8 cellular contexts compared by ENCODE assay signal in genomic region chr2:71157124-71157802, GRCh38. TPM values are rescaled to one million over a fixed set of nuclear protein-coding genes. Genes with fewer than 3 reads are reported as not detected.
A peak's percentile ranks its signal among the peaks of the same experiment; 100 is the strongest.
DNase-seq lines count a peak whose midpoint lies in the region; ATAC-seq, FAIRE-seq and TF ChIP-seq lines count a peak whose summit lies in the region.

No MANE protein-coding gene starts in this region.

- H3K36me3 ChIP-seq in CD8-positive, alpha-beta T cell (ENCODE audit: insufficient read depth, low read length), result no peaks in the 10 kb centered on the region
- H3K36me3 ChIP-seq in pancreas, result no peaks in the 10 kb centered on the region
- H3K36me3 ChIP-seq in tibial nerve, result no peaks in the 10 kb centered on the region

- H3K27me3 Mint-ChIP-seq in CD8-positive, alpha-beta T cell (ENCODE audit: low read depth), result peaks cover 10% of the 10 kb centered on the region
- H3K27me3 Mint-ChIP-seq in H9 (ENCODE audit: low read depth), result peaks cover 4% of the 10 kb centered on the region
- peaks cover 5% of the 10 kb centered on the region for H3K27me3 Mint-ChIP-seq in activated T-helper 2 cell treated with anti-CD3 and anti-CD28 coated beads, Interferon-gamma antibody, Interleukin-2, Interleukin-4, amounts not matched to agents 10 μg/mL and 5 μg/mL and 100 μg/mL, durations not matched to agents 14 hours and 24 hours and 36 hours (ENCODE audit: low read depth)

- H3K27ac Mint-ChIP-seq in CD8-positive, alpha-beta T cell, result no peak overlapping the region
- no peak overlapping the region for H3K27ac Mint-ChIP-seq in H9
- no peak overlapping the region for H3K27ac Mint-ChIP-seq in activated T-helper 2 cell treated with anti-CD3 and anti-CD28 coated beads, Interferon-gamma antibody, Interleukin-2, Interleukin-4, amounts not matched to agents 10 μg/mL and 5 μg/mL and 100 μg/mL, durations not matched to agents 14 hours and 24 hours and 36 hours

- H3K79me2 ChIP-seq in H9 (ENCODE audit: insufficient read depth, low read length), result no peaks in the 10 kb centered on the region

- H3K9me3 Mint-ChIP-seq in CD8-positive, alpha-beta T cell, result no peaks in the 10 kb centered on the region
- H3K9me3 Mint-ChIP-seq in H9, result peaks cover 0 to 2% of the 10 kb centered on the region in 2 experiments; a peak in 1 of 5 replicates
- no peaks in the 10 kb centered on the region for H3K9me3 Mint-ChIP-seq in activated T-helper 2 cell treated with anti-CD3 and anti-CD28 coated beads, Interferon-gamma antibody, Interleukin-2, Interleukin-4, amounts not matched to agents 10 μg/mL and 5 μg/mL and 100 μg/mL, durations not matched to agents 14 hours and 24 hours and 36 hours

- POLR2A ChIA-PET in CD8-positive, alpha-beta T cell (lab: Charles Lee), result no interaction called here

- H3K4me3 Mint-ChIP-seq in CD8-positive, alpha-beta T cell, result no peak overlapping the region
- no peak overlapping the region for H3K4me3 Mint-ChIP-seq in H9
- H3K4me3 Mint-ChIP-seq in activated T-helper 2 cell treated with anti-CD3 and anti-CD28 coated beads, Interferon-gamma antibody, Interleukin-2, Interleukin-4, amounts not matched to agents 10 μg/mL and 5 μg/mL and 100 μg/mL, durations not matched to agents 14 hours and 24 hours and 36 hours (ENCODE audit: low read depth), result no peak overlapping the region

- TF ChIP-seq POLR2A in tibial nerve (IDR thresholded peaks at IDR 0.05), result no peak

- intact Hi-C loops in CD8-positive, alpha-beta T cell (cut with DNase I, micrococcal nuclease), result loop anchor here (1.0 to 5.0 kb wide), 2 partner anchors 125 to 353 kb away; no protein-coding TSS in a partner anchor
- intact Hi-C loops in activated T-helper 2 cell treated with anti-CD3 and anti-CD28 coated beads, Interferon-gamma antibody, Interleukin-2, Interleukin-4, amounts not matched to agents 10 μg/mL and 5 μg/mL and 100 μg/mL, durations not matched to agents 14 hours and 24 hours and 36 hours (cut with micrococcal nuclease), result loop anchor here (5.0 kb wide), 1 partner anchor 355 kb away; no protein-coding TSS in a partner anchor
- intact Hi-C loops in pancreas (cut with DNase I), result loop anchor here in 1 of 3 donors (10.0 kb wide), 1 partner anchor 348 kb away; no protein-coding TSS in a partner anchor

- no peak overlapping the region for H4K91ac ChIP-seq in H9 (ENCODE audit: insufficient read length, low read depth, low read length)

- no CpG with 5 or more reads among the region's 16 CpGs for WGBS in H9 (ENCODE audit: extremely low coverage, insufficient read length, low lambda C conversion rate)
- 11 to 18% methylated on average over 16 of the region's 16 CpGs for WGBS in pancreas, 2 donors
- WGBS in tibial nerve, 2 donors, result 8 to 11% methylated on average over 16 of the region's 16 CpGs

- FAIRE-seq in pancreas (lab: Jason Lieb, UNC), result no peak

- no peaks in the 10 kb centered on the region for H3K27me3 ChIP-seq in CD8-positive, alpha-beta T cell (ENCODE audit: insufficient read depth, low read length)
- H3K27me3 ChIP-seq in H9 (ENCODE audit: insufficient read depth, low read length) (no peaks in the 10 kb centered on the region), pancreas (no peaks in the 10 kb centered on the region), tibial nerve (no peaks in the 10 kb centered on the region)

- peak; percentile 58 for TF ChIP-seq CTCF in CD8-positive, alpha-beta T cell (IDR thresholded peaks at IDR 0.05)
- peak; percentile 88 for TF ChIP-seq CTCF in H9 (conservative IDR thresholded peaks at IDR 0.05)
- TF ChIP-seq CTCF in pancreas (IDR thresholded peaks at IDR 0.05), result peak; percentile 25 to 59 (median 52)
- TF ChIP-seq CTCF in tibial nerve (IDR thresholded peaks at IDR 0.05), result peak; percentile 51 to 63 (median 56)

- TF ChIP-seq EP300 in tibial nerve (IDR thresholded peaks at IDR 0.05), result no peak

- no peak overlapping the region for H2AK5ac ChIP-seq in H9 (ENCODE audit: insufficient read length, low read length)

- H3K27ac ChIP-seq in CD8-positive, alpha-beta T cell (ENCODE audit: low read depth, low read length), result no peak overlapping the region
- H3K27ac ChIP-seq in H9 (ENCODE audit: insufficient read length, low read depth, low read length), result no peak overlapping the region
- no peak overlapping the region for H3K27ac ChIP-seq in pancreas
- no peak overlapping the region for H3K27ac ChIP-seq in tibial nerve

- peak; percentile 70 for ATAC-seq in CD8-positive, alpha-beta T cell
- ATAC-seq in pancreas (peak; percentile 61 to 85 (median 76)), GM21390 (IDR thresholded peaks at IDR 0.05; ENCODE audit: unreplicated experiment) (no peak)

- CTCF ChIA-PET in CD8-positive, alpha-beta T cell (lab: Charles Lee), result interaction anchor here (0.8 to 3.8 kb wide), 10 partner anchors 13 to 354 kb away, joined by 3 to 17 read pairs (median 4); no protein-coding TSS in a partner anchor

- H3K9ac ChIP-seq in H9 (ENCODE audit: extremely low read depth, insufficient read length, low read length), result no peak overlapping the region

- H2BK120ac ChIP-seq in H9 (ENCODE audit: low read depth, low read length, poor library complexity, severe bottlenecking), result no peak overlapping the region

- no peak overlapping the region for H2BK5ac ChIP-seq in H9 (ENCODE audit: insufficient read length, low read length)

- peak; percentile 38 to 73 (median 58) for DNase-seq in CD8-positive, alpha-beta T cell
- DNase-seq in H9, result peak; percentile 82
- peak; percentile 60 for DNase-seq in OCI-M1 (lab: John Stamatoyannopoulos, UW)
- peak; percentile 22 for DNase-seq in activated T-helper 2 cell treated with anti-CD3 and anti-CD28 coated beads, Interferon-gamma antibody, Interleukin-2, Interleukin-4, amounts not matched to agents 10 μg/mL and 5 μg/mL and 100 μg/mL, durations not matched to agents 14 hours and 24 hours and 36 hours (ENCODE audit: low spot score)
- peak; percentile 61 for DNase-seq in germinal center (ENCODE audit: low spot score)
- DNase-seq in pancreas, result peak in 5 of 6 donors; percentile 20 to 68 (median 49)
- DNase-seq in tibial nerve (ENCODE audit: low spot score in 2 of 2), result peak in 1 of 2 donors; percentile 57

- H3K4ac ChIP-seq in H9 (ENCODE audit: low read depth, low read length), result no peak overlapping the region

- H3K9me3 ChIP-seq in CD8-positive, alpha-beta T cell (ENCODE audit: low read length), result no peaks in the 10 kb centered on the region
- H3K9me3 ChIP-seq in H9 (ENCODE audit: control insufficient read depth, low read depth, low read length) (no peaks in the 10 kb centered on the region), pancreas (no peaks in the 10 kb centered on the region), tibial nerve (no peaks in the 10 kb centered on the region)

- H2BK20ac ChIP-seq in H9 (ENCODE audit: low read depth, low read length, poor library complexity, severe bottlenecking), result no peak overlapping the region

- H3K18ac ChIP-seq in H9 (ENCODE audit: insufficient read length, low read depth, low read length), result no peak overlapping the region

- H2BK15ac ChIP-seq in H9 (ENCODE audit: low read depth, low read length), result no peak overlapping the region

- no peak overlapping the region for H3T11ph ChIP-seq in H9 (ENCODE audit: low read length)

- no peaks in the 10 kb centered on the region for H4K20me1 ChIP-seq in H9 (ENCODE audit: control insufficient read depth, insufficient read depth, insufficient read length)

- no peaks in the 10 kb centered on the region for H3K4me1 ChIP-seq in CD8-positive, alpha-beta T cell (ENCODE audit: insufficient read depth, low read length)
- H3K4me1 ChIP-seq in H9 (ENCODE audit: insufficient read depth, low read length), result no peaks in the 10 kb centered on the region; the same call in 1 of the 2 replicates
- no peaks in the 10 kb centered on the region for H3K4me1 ChIP-seq in pancreas
- peaks cover 0 to 8% (median 2%) of the 10 kb centered on the region in 4 donors for H3K4me1 ChIP-seq in tibial nerve

- H3K4me3 ChIP-seq in CD8-positive, alpha-beta T cell (ENCODE audit: low read depth, low read length), result no peak overlapping the region
- H3K4me3 ChIP-seq in pancreas (no peak overlapping the region), tibial nerve (peak overlapping the region in 1 of 4 donors; percentile 9)

- no peak overlapping the region for H3K14ac ChIP-seq in H9 (ENCODE audit: insufficient read depth, low read length)

- no peak overlapping the region for H4K8ac ChIP-seq in H9 (replicated peaks; ENCODE audit: insufficient read length, low read depth, low read length)

- no peak overlapping the region for H3K56ac ChIP-seq in H9 (ENCODE audit: insufficient read length, low read depth, low read length)

- H2BK12ac ChIP-seq in H9 (ENCODE audit: insufficient read length, low read depth, low read length), result no peak overlapping the region

- no peak overlapping the region for H3K4me2 ChIP-seq in H9 (ENCODE audit: insufficient read depth, insufficient read length, low read length)

- peaks cover 8% of the 10 kb centered on the region for H3K4me1 Mint-ChIP-seq in CD8-positive, alpha-beta T cell (ENCODE audit: low read depth)
- peaks cover 12 to 19% of the 10 kb centered on the region in 2 experiments for H3K4me1 Mint-ChIP-seq in H9
- no peaks in the 10 kb centered on the region for H3K4me1 Mint-ChIP-seq in activated T-helper 2 cell treated with anti-CD3 and anti-CD28 coated beads, Interferon-gamma antibody, Interleukin-2, Interleukin-4, amounts not matched to agents 10 μg/mL and 5 μg/mL and 100 μg/mL, durations not matched to agents 14 hours and 24 hours and 36 hours (ENCODE audit: low read depth)

- no peaks in the 10 kb centered on the region for H3K79me1 ChIP-seq in H9 (ENCODE audit: insufficient read depth, low read depth, low read length, poor library complexity, severe bottlenecking)

- H2AFZ ChIP-seq in H9 (ENCODE audit: low read length), result no peak overlapping the region

- H3K36me3 Mint-ChIP-seq in CD8-positive, alpha-beta T cell, result no peaks in the 10 kb centered on the region
- H3K36me3 Mint-ChIP-seq in H9 (ENCODE audit: insufficient read depth in 1 of 3, low read depth in 3 of 3), result no peaks in the 10 kb centered on the region
- H3K36me3 Mint-ChIP-seq in activated T-helper 2 cell treated with anti-CD3 and anti-CD28 coated beads, Interferon-gamma antibody, Interleukin-2, Interleukin-4, amounts not matched to agents 10 μg/mL and 5 μg/mL and 100 μg/mL, durations not matched to agents 14 hours and 24 hours and 36 hours (ENCODE audit: low read depth), result no peaks in the 10 kb centered on the region

- H3K23me2 ChIP-seq in H9 (ENCODE audit: insufficient read length, low read depth, low read length, poor library complexity, severe bottlenecking), result no peaks in the 10 kb centered on the region

- H4K5ac ChIP-seq in H9 (ENCODE audit: insufficient read length, low read depth, low read length), result no peak overlapping the region

- no peak overlapping the region for H3K23ac ChIP-seq in H9 (ENCODE audit: insufficient read length, low read depth, low read length)

RNA-seq across cellular contexts. Expression of gene MPHOSPH10, which starts 26.8 kb away (rescaled TPM):
- 10 to 100 TPM; 51.4 to 57.9 TPM for total RNA-seq in CD8-positive, alpha-beta T cell
- total RNA-seq in H9 (2021) (42.1 and 45.6 TPM in 2 replicates), pancreas (10 to 100 TPM; 11.6 to 17.6 (median 14.4) TPM), tibial nerve (10 to 100 TPM; 15.3 to 30.8 (median 16.6) TPM)
- 52.3 and 54.3 TPM in 2 replicates for total RNA-seq in activated T-helper 2 cell treated with anti-CD3 and anti-CD28 coated beads, Interferon-gamma antibody, Interleukin-2, Interleukin-4, amounts not matched to agents 10 μg/mL and 5 μg/mL and 100 μg/mL, durations not matched to agents 14 hours and 24 hours and 36 hours
- 10 to 100 TPM; 14.5 to 22.5 TPM for polyA plus RNA-seq in pancreas

RNA-seq across cellular contexts. Expression of gene MCEE, which starts 27.2 kb away (rescaled TPM):
- total RNA-seq in CD8-positive, alpha-beta T cell, result 1 to 10 TPM; 7.1 to 7.3 TPM
- 12.5 and 13.7 TPM in 2 replicates for total RNA-seq in H9 (2021)
- total RNA-seq in activated T-helper 2 cell treated with anti-CD3 and anti-CD28 coated beads, Interferon-gamma antibody, Interleukin-2, Interleukin-4, amounts not matched to agents 10 μg/mL and 5 μg/mL and 100 μg/mL, durations not matched to agents 14 hours and 24 hours and 36 hours, result 12.8 and 14.3 TPM in 2 replicates
- 10 to 100 TPM; 15.0 to 18.8 (median 15.6) TPM for total RNA-seq in pancreas
- 10 to 100 TPM; 17.4 to 28.5 TPM for polyA plus RNA-seq in pancreas
- 10 to 100 TPM in 3 of 4 donors, 1 to 10 TPM in 1; 7.5 to 17.2 (median 12.2) TPM for total RNA-seq in tibial nerve
